ENCODE assay signal across 1 cellular context in the genomic region with DNA sequence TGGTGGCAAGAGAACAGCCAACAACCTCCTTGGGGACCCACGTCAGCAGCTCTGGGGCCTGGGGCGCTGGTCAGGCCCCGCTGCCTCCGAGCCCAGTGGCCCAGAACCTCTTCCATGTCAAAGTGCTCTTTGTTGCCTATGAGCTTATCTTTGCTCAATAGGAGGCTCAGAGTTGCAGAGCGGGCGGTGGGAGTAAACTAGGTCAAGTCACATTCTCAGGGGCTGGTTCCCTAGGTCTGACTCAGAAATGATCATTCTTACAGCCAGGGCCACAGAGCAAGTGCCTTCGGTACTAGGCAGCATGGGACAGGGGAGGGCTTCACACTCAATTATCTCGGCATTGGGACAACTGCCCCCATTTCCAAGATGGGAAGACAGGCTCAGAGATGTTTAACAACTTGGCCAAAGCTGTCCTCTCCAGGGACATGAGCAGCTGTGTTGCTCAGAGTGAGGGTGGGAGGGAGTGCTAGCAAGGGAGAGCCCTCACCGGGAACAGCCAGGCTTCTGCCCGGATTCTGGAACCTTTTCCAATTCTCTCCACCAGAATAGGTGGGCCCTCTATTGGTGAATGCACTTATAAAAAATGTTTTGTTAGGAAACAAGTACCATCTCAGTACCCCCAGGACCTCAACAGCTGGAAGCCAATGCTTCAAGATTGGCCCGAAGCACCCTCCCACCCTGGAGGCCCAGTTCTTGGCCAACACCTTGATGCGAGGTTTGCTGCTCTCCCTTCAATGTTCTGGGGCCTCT.
TF ChIP-seq lines count a peak whose summit lies in the region.

No MANE protein-coding gene starts in this region.

TF ChIP-seq in HEK293, 187 proteins besides CTCF, POLR2A, EP300 and RAD21 (continued from another document):
- TF ChIP-seq, protein P1, sequence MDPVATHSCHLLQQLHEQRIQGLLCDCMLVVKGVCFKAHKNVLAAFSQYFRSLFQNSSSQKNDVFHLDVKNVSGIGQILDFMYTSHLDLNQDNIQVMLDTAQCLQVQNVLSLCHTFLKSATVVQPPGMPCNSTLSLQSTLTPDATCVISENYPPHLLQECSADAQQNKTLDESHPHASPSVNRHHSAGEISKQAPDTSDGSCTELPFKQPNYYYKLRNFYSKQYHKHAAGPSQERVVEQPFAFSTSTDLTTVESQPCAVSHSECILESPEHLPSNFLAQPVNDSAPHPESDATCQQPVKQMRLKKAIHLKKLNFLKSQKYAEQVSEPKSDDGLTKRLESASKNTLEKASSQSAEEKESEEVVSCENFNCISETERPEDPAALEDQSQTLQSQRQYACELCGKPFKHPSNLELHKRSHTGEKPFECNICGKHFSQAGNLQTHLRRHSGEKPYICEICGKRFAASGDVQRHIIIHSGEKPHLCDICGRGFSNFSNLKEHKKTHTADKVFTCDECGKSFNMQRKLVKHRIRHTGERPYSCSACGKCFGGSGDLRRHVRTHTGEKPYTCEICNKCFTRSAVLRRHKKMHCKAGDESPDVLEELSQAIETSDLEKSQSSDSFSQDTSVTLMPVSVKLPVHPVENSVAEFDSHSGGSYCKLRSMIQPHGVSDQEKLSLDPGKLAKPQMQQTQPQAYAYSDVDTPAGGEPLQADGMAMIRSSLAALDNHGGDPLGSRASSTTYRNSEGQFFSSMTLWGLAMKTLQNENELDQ (tag by site-specific recombination; IDR thresholded peaks at IDR 0.05; ENCODE audit: low read depth), result no peak
